15 cellular contexts compared by ENCODE assay signal in the genomic region with DNA sequence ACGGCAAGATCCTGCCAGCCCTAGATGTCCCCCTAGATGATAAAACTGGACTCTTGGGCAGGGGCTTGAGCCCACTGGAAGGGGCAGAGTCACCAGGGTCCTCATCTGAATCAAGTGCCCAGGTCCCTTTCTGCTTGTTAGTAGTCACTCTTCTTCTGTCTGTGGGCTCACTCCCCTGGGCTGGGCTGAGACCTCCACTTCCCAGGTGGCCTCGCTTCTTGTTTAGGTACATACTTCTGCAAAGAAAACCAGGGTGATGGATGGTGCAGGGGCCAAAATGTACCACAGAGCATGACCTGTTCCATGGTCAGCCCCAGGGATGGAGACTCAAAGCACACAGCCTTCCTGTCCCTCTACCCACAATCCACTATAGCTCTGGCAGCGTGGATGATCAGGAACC. TPM values are rescaled to one million over a fixed set of nuclear protein-coding genes. Genes with fewer than 3 reads are reported as not detected.
DNase-seq lines count a peak whose midpoint lies in the region; ATAC-seq and TF ChIP-seq lines count a peak whose summit lies in the region.
"Had no signal": no experiment of that assay in that cellular context is flagged by ENCODE, and none has a peak within 500 bp of the region (broad histone marks: within the 10 kb centered on the region; RNA-seq: fewer than 3 reads in every experiment).

No MANE protein-coding gene starts in this region.

- H3K4me1 Mint-ChIP-seq in WTC11: peaks cover 6% of the 10 kb centered on the region

- CTCF ChIA-PET in WTC11 (lab: Charles Lee): interaction anchor here (0.6 kb wide), 1 partner anchor 45 kb away, joined by 3 read pairs; no protein-coding TSS in a partner anchor

- no peak for TF ChIP-seq CTCF in WTC11 (IDR thresholded peaks at IDR 0.05)
- TF ChIP-seq CTCF in lower lobe of right lung (IDR thresholded peaks at IDR 0.05): no peak
- no peak for TF ChIP-seq CTCF in tibial nerve (IDR thresholded peaks at IDR 0.05)

- no peaks in the 10 kb centered on the region for H3K79me1 ChIP-seq in neuronal stem cell (ENCODE audit: low read depth, low read length)

- no peak overlapping the region for H2BK5ac ChIP-seq in neuronal stem cell (ENCODE audit: low read length)

- peaks cover 40% of the 10 kb centered on the region for H3K27me3 Mint-ChIP-seq in WTC11 (ENCODE audit: low read depth)

- H2AK5ac ChIP-seq in neuronal stem cell (ENCODE audit: low read depth, low read length): no peak overlapping the region

- H3K27me3 ChIP-seq in lower lobe of right lung (ENCODE audit: low read depth): peaks cover 12% of the 10 kb centered on the region
- H3K27me3 ChIP-seq in neuronal stem cell (ENCODE audit: control insufficient read depth in 3 of 3, insufficient read depth in 3 of 3, low read depth in 1 of 3, low read length in 3 of 3): peaks cover 2 to 40% (median 24%) of the 10 kb centered on the region in 3 experiments
- peaks cover 0 to 18% of the 10 kb centered on the region in 2 donors for H3K27me3 ChIP-seq in tibial nerve
- H3K27me3 ChIP-seq: BE2C had no signal

- H3K9me3 ChIP-seq in lower lobe of right lung (no peaks in the 10 kb centered on the region), neuronal stem cell (replicated peaks in 1 of 2; ENCODE audit: control insufficient read depth in 2 of 2, insufficient read depth in 1 of 2, low read depth in 1 of 2, low read length in 2 of 2) (peaks cover 0 to 1% of the 10 kb centered on the region in 2 donors), tibial nerve (no peaks in the 10 kb centered on the region)
- H3K9me3 ChIP-seq: BE2C, Caco-2, HAP-1 had no signal

- H3K4me3 Mint-ChIP-seq in WTC11: peak overlapping the region; percentile 74
- H3K4me3 Mint-ChIP-seq: CD4-positive, alpha-beta T cell had no signal

- ATAC-seq in WTC11 (no peak), lower lobe of right lung (no peak), HG03432 (IDR thresholded peaks at IDR 0.05; ENCODE audit: unreplicated experiment) (no peak)

- no peaks in the 10 kb centered on the region for H3K36me3 Mint-ChIP-seq in WTC11

- H3K4me2 ChIP-seq in neuronal stem cell (ENCODE audit: insufficient read depth, low read length, poor library complexity, severe bottlenecking): no peak overlapping the region

- peak overlapping the region; percentile 82 for H2AFZ ChIP-seq in neuronal stem cell (ENCODE audit: low read length)

- H3K18ac ChIP-seq in neuronal stem cell (ENCODE audit: low read length): no peak overlapping the region

- H3K4me1 ChIP-seq in lower lobe of right lung (peaks cover 33% of the 10 kb centered on the region), neuronal stem cell (ENCODE audit: control insufficient read depth in 2 of 2, insufficient read depth in 1 of 2, low read depth in 1 of 2, low read length in 2 of 2) (peaks cover 0 to 2% of the 10 kb centered on the region in 2 donors), tibial nerve (peaks cover 0 to 14% (median 5%) of the 10 kb centered on the region in 4 donors)
- H3K4me1 ChIP-seq: BE2C, Caco-2, HAP-1 had no signal

- H3K14ac ChIP-seq in neuronal stem cell (ENCODE audit: low read length): no peak overlapping the region

- intact Hi-C loops in lower lobe of right lung (cut with DNase I): no loop called here

- peak overlapping the region; percentile 59 for H3K4me3 ChIP-seq in lower lobe of right lung
- no peak overlapping the region for H3K4me3 ChIP-seq in neuronal stem cell (ENCODE audit: low read length in 2 of 2)
- H3K4me3 ChIP-seq in tibial nerve: no peak overlapping the region
- H3K4me3 ChIP-seq: HAP-1 had no signal

- TF ChIP-seq POLR2A in tibial nerve (IDR thresholded peaks at IDR 0.05): no peak

- no peaks in the 10 kb centered on the region for H3K36me3 ChIP-seq in lower lobe of right lung
- no peaks in the 10 kb centered on the region for H3K36me3 ChIP-seq in neuronal stem cell (replicated peaks in 1 of 2; ENCODE audit: control insufficient read depth in 2 of 2, insufficient read depth in 2 of 2, low read length in 2 of 2)
- no peaks in the 10 kb centered on the region for H3K36me3 ChIP-seq in tibial nerve
- H3K36me3 ChIP-seq: BE2C, HAP-1 had no signal

- no peak overlapping the region for H3K27ac Mint-ChIP-seq in WTC11
- H3K27ac Mint-ChIP-seq: CD4-positive, alpha-beta T cell had no signal

- H3K4ac ChIP-seq in neuronal stem cell (ENCODE audit: low read length): no peak overlapping the region

- H2BK15ac ChIP-seq in neuronal stem cell (ENCODE audit: low read length): no peak overlapping the region

- no peak for TF ChIP-seq EP300 in tibial nerve (IDR thresholded peaks at IDR 0.05)

- no peak overlapping the region for H2BK120ac ChIP-seq in neuronal stem cell (ENCODE audit: low read depth, low read length)

- no peak overlapping the region for H3K23ac ChIP-seq in neuronal stem cell (ENCODE audit: low read depth, low read length, poor library complexity)

- H2BK12ac ChIP-seq in neuronal stem cell (ENCODE audit: low read length): no peak overlapping the region

- H3K27ac ChIP-seq in lower lobe of right lung (no peak overlapping the region), neuronal stem cell (replicated peaks; ENCODE audit: low read length) (no peak overlapping the region), tibial nerve (no peak overlapping the region)

- H3K9ac ChIP-seq in neuronal stem cell (ENCODE audit: low read depth, low read length, poor library complexity): no peak overlapping the region

- POLR2A ChIA-PET in WTC11 (lab: Charles Lee): no interaction called here

- no peak overlapping the region for H4K8ac ChIP-seq in neuronal stem cell (ENCODE audit: low read depth, low read length)

- WGBS in neuronal stem cell (ENCODE audit: extremely low coverage in 2 of 2, insufficient read length in 2 of 2, insufficient replicate concordance in 1 of 2), 2 donors: no CpG with 5 or more reads among the region's 3 CpGs
- WGBS in tibial nerve, 2 donors: 93 to 96% methylated on average over 2 to 3 of the region's 3 CpGs

- H4K91ac ChIP-seq in neuronal stem cell (ENCODE audit: low read depth, low read length, poor library complexity): no peak overlapping the region

- no peak for DNase-seq in WTC11 (ENCODE audit: low spot score)
- DNase-seq in lower lobe of right lung: no peak
- no peak for DNase-seq in neuronal stem cell (ENCODE audit: low spot score)
- DNase-seq in NCI-H1930 (lab: John Stamatoyannopoulos, UW): no peak
- no peak for DNase-seq in tibial nerve (ENCODE audit: low spot score in 2 of 2)
- no peak for DNase-seq in NCI-H1436 treated with DMSO at 0.1 percent for 48 hours (lab: John Stamatoyannopoulos, UW)
- DNase-seq: ACHN; BE2C; C1 segment of cervical spinal cord; Caco-2; CD4-positive, alpha-beta T cell had no signal

- H3K9me3 Mint-ChIP-seq in WTC11: peaks cover 3% of the 10 kb centered on the region; the same call in 1 of the 2 replicates
- H3K9me3 Mint-ChIP-seq: CD4-positive, alpha-beta T cell had no signal

TF ChIP-seq in WTC11, 78 proteins besides CTCF, POLR2A, EP300 and RAD21 (continues in another document):
- TF ChIP-seq ATF6 (CRISPR knock-in tag; IDR thresholded peaks at IDR 0.05): no peak
- TF ChIP-seq ZNF263 (CRISPR knock-in tag; IDR thresholded peaks at IDR 0.05; ENCODE audit: low read depth): no peak
- no peak for TF ChIP-seq ZNF671 (CRISPR knock-in tag; IDR thresholded peaks at IDR 0.05)
- TF ChIP-seq ELF4 (CRISPR knock-in tag; IDR thresholded peaks at IDR 0.05; ENCODE audit: low read depth): no peak
- TF ChIP-seq, protein P1, sequence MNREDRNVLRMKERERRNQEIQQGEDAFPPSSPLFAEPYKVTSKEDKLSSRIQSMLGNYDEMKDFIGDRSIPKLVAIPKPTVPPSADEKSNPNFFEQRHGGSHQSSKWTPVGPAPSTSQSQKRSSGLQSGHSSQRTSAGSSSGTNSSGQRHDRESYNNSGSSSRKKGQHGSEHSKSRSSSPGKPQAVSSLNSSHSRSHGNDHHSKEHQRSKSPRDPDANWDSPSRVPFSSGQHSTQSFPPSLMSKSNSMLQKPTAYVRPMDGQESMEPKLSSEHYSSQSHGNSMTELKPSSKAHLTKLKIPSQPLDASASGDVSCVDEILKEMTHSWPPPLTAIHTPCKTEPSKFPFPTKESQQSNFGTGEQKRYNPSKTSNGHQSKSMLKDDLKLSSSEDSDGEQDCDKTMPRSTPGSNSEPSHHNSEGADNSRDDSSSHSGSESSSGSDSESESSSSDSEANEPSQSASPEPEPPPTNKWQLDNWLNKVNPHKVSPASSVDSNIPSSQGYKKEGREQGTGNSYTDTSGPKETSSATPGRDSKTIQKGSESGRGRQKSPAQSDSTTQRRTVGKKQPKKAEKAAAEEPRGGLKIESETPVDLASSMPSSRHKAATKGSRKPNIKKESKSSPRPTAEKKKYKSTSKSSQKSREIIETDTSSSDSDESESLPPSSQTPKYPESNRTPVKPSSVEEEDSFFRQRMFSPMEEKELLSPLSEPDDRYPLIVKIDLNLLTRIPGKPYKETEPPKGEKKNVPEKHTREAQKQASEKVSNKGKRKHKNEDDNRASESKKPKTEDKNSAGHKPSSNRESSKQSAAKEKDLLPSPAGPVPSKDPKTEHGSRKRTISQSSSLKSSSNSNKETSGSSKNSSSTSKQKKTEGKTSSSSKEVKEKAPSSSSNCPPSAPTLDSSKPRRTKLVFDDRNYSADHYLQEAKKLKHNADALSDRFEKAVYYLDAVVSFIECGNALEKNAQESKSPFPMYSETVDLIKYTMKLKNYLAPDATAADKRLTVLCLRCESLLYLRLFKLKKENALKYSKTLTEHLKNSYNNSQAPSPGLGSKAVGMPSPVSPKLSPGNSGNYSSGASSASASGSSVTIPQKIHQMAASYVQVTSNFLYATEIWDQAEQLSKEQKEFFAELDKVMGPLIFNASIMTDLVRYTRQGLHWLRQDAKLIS (CRISPR knock-in tag; IDR thresholded peaks at IDR 0.05; ENCODE audit: borderline replicate concordance): no peak
- TF ChIP-seq RORB (CRISPR knock-in tag; IDR thresholded peaks at IDR 0.05): no peak

RNA-seq across cellular contexts. Expression of gene SLC46A2, which starts 0.8 kb away (rescaled TPM):
- total RNA-seq in WTC11 (2021): 0.07 TPM in 1 of 3 replicates, not detected in the others
- 13.7 TPM for total RNA-seq in lower lobe of right lung
- polyA plus RNA-seq in neuronal stem cell (2013, experiment 1 of 2): not detected
- not detected for polyA plus RNA-seq in neuronal stem cell (2013, experiment 2 of 2)
- 1 to 10 TPM in 1 of 4 donors, under 1 TPM in 2, not detected in 1; 0.21 to 1.8 (median 0.22) TPM for total RNA-seq in tibial nerve
- total RNA-seq: Caco-2; CD4-positive, alpha-beta T cell; H4; HT-29 had no signal
